In genomic region chr3:53570709-53571108, GRCh38 we compare ENCODE assay signal across 12 cellular contexts.
A peak's percentile ranks its signal among the peaks of the same experiment; 100 is the strongest.
DNase-seq lines count a peak whose midpoint lies in the region; ATAC-seq and TF ChIP-seq lines count a peak whose summit lies in the region.
"Had no signal": no experiment of that assay in that cellular context is flagged by ENCODE, and none has a peak within 500 bp of the region (broad histone marks: within the 10 kb centered on the region; RNA-seq: fewer than 3 reads in every experiment).

No MANE protein-coding gene starts in this region.

- no peaks in the 10 kb centered on the region for H4K20me1 ChIP-seq in PC-3 (ENCODE audit: low read length)

- no peak overlapping the region for H3K4me2 ChIP-seq in PC-3 (ENCODE audit: low read length)

- no peaks in the 10 kb centered on the region for H3K9me2 ChIP-seq in PC-3 (replicated peaks; ENCODE audit: low read length)

- H3K79me2 ChIP-seq in PC-3 (ENCODE audit: low read length), result no peaks in the 10 kb centered on the region

- no peak overlapping the region for H3K27ac ChIP-seq in PC-3 (ENCODE audit: low read length)
- no peak overlapping the region for H3K27ac ChIP-seq in dorsolateral prefrontal cortex

- H3F3A ChIP-seq in PC-3 (ENCODE audit: low read length, unreplicated experiment), result no peaks in the 10 kb centered on the region

- BruUV-seq in PC-3 (replicated peaks; lab: Mats Ljungman, UMichigan), result no TSS peak

- POLR2A ChIA-PET in PC-3 (lab: Charles Lee; ENCODE audit: unreplicated experiment), result no interaction called here

- TF ChIP-seq CTCF in PC-3 (conservative IDR thresholded peaks at IDR 0.05; ENCODE audit: low read depth, low read length) (no peak), fibroblast of mammary gland (conservative IDR thresholded peaks at IDR 0.05; ENCODE audit: control insufficient read depth, insufficient read depth, low read depth, low read length) (no peak), retinal pigment epithelial cell (conservative IDR thresholded peaks at IDR 0.05; ENCODE audit: low read depth, low read length) (no peak), dorsolateral prefrontal cortex (IDR thresholded peaks at IDR 0.05 in 54 of 56, conservative IDR thresholded peaks at IDR 0.05 in 2 of 56; ENCODE audit: low read depth in 1 of 56, partially characterized antibody in 56 of 56) (no peak)

- H3K4me1 ChIP-seq in PC-3 (ENCODE audit: insufficient read depth, low read length), result 0 out of 2 replicates have a peak, but pooled peaks cover 9% of the 10 kb centered on the region

- H3K9me3 ChIP-seq in PC-3 (ENCODE audit: low read length), result no peaks in the 10 kb centered on the region

- DNase-seq in ELR (ENCODE audit: low read depth), result peak; percentile 29
- DNase-seq in PC-3, result peak; percentile 72
- DNase-seq in fibroblast of mammary gland (ENCODE audit: low read depth), result peak; percentile 65
- DNase-seq in retinal pigment epithelial cell (ENCODE audit: low read depth), result peak; percentile 85
- DNase-seq in dorsolateral prefrontal cortex, result no peak
- no peak for DNase-seq in NCI-H345 (lab: John Stamatoyannopoulos, UW)
- DNase-seq: CD8-positive, alpha-beta T cell; hippocampal formation; MM.1S; NCI-H446; stimulated activated CD4-positive, alpha-beta T cell treated with anti-CD3 and anti-CD28 coated beads, Interleukin-4, amount 100 ng/mL, for 4 hours had no signal

- no peak overlapping the region for H3K9ac ChIP-seq in PC-3 (ENCODE audit: low read length)

- ATAC-seq in PC-3 (peak; percentile 88), HG03095 (IDR thresholded peaks at IDR 0.05; ENCODE audit: unreplicated experiment) (no peak)
- ATAC-seq: CD8-positive, alpha-beta T cell had no signal

- no peaks in the 10 kb centered on the region for H3K36me3 ChIP-seq in PC-3 (ENCODE audit: low read depth, low read length)

- no peak overlapping the region for H2AFZ ChIP-seq in PC-3 (ENCODE audit: low read length)

- intact Hi-C loops in PC-3 (cut with micrococcal nuclease) (no loop called here), dorsolateral prefrontal cortex (cut with DNase I) (no loop called here)

- CTCF ChIA-PET in PC-3 (lab: Charles Lee), result no interaction called here

- H3K4me3 ChIP-seq in PC-3 (ENCODE audit: low read length), result no peak overlapping the region
- no peak overlapping the region for H3K4me3 ChIP-seq in fibroblast of mammary gland (ENCODE audit: control insufficient read depth, low read depth, low read length)
- H3K4me3 ChIP-seq in retinal pigment epithelial cell (ENCODE audit: low read length), result no peak overlapping the region
- no peak overlapping the region for H3K4me3 ChIP-seq in dorsolateral prefrontal cortex

- H3K27me3 ChIP-seq in PC-3 (ENCODE audit: low read length), result peaks cover 68% of the 10 kb centered on the region
- no peaks in the 10 kb centered on the region for H3K27me3 ChIP-seq in dorsolateral prefrontal cortex

Comparison
In these comparisons a context has a peak if more than half of its experiments do, and no peak if none do; other contexts are left out.
1. DNase-seq: peak in ELR (single experiment), PC-3 (single experiment), fibroblast of mammary gland (single experiment) and retinal pigment epithelial cell (single experiment); none in dorsolateral prefrontal cortex (0 of 10) and NCI-H345 (single experiment).